In genomic region chr16:58661199-58661830, GRCh38 we compare ENCODE assay signal across 8 cellular contexts. TPM values are rescaled to one million over a fixed set of nuclear protein-coding genes. Genes with fewer than 3 reads are reported as not detected.
DNase-seq lines count a peak whose midpoint lies in the region; ATAC-seq, FAIRE-seq and TF ChIP-seq lines count a peak whose summit lies in the region.

No MANE protein-coding gene starts in this region.

- H3K27ac Mint-ChIP-seq in activated CD4-positive, alpha-beta memory T cell treated with anti-CD3 and anti-CD28 coated beads for 36 hours = no peak overlapping the region
- H3K27ac Mint-ChIP-seq in activated CD4-positive, alpha-beta memory T cell treated with anti-CD3 and anti-CD28 coated beads, Interleukin-2, amount 10 ng/mL, durations not matched to agents 7 days and 5 days = no peak overlapping the region
- H3K27ac Mint-ChIP-seq in mesothelial cell of epicardium = no peak overlapping the region

- dilution Hi-C loops in endothelial cell of umbilical vein (cut with MboI; ENCODE audit: extremely low pct_ligation_motif_present, low sequenced_read_pairs) = no loop called here

- H3K79me2 ChIP-seq in GM23248 (ENCODE audit: insufficient read depth) (no peaks in the 10 kb centered on the region), endothelial cell of umbilical vein (ENCODE audit: control insufficient read depth, insufficient read depth, low read length) (no peaks in the 10 kb centered on the region)

- no peaks in the 10 kb centered on the region for H3K9me1 ChIP-seq in endothelial cell of umbilical vein (replicated peaks; ENCODE audit: control insufficient read depth, extremely low read depth, insufficient read depth, low read length)

- H3K36me3 ChIP-seq in GM23248 (ENCODE audit: low read depth) (no peaks in the 10 kb centered on the region), RWPE2 (ENCODE audit: low read depth) (no peaks in the 10 kb centered on the region), endothelial cell of umbilical vein (ENCODE audit: control insufficient read depth in 2 of 2, extremely low read depth in 1 of 2, insufficient read depth in 2 of 2, low read length in 2 of 2) (no peaks in the 10 kb centered on the region)

- 29 to 36% methylated on average over 12 of the region's 12 CpGs for WGBS in GM23248 (ENCODE audit: low coverage in 1 of 2, low lambda C conversion rate in 2 of 2, missing lambda C conversion rate in 2 of 2), 2 experiments

- POLR2A ChIA-PET in activated CD4-positive, alpha-beta memory T cell treated with anti-CD3 and anti-CD28 coated beads for 36 hours (lab: Charles Lee) = interaction anchor here (0.6 to 1.6 kb wide), 2 partner anchors 23 to 101 kb away, joined by 3 read pairs; partner anchors contain the start of gene SLC38A7
- POLR2A ChIA-PET in activated CD4-positive, alpha-beta memory T cell treated with anti-CD3 and anti-CD28 coated beads, Interleukin-2, amount 10 ng/mL, durations not matched to agents 7 days and 5 days (lab: Charles Lee) = interaction anchor here (0.6 kb wide), 1 partner anchor 41 kb away, joined by 3 read pairs; no protein-coding TSS in a partner anchor
- POLR2A ChIA-PET in endothelial cell of umbilical vein (lab: Charles Lee) = no interaction called here

- in situ Hi-C loops in GM23248 (cut with MboI) = loop anchor here (25.0 kb wide), 1 partner anchor 324 kb away; no protein-coding TSS in a partner anchor

- no peaks in the 10 kb centered on the region for H3K9me3 Mint-ChIP-seq in activated CD4-positive, alpha-beta memory T cell treated with anti-CD3 and anti-CD28 coated beads for 36 hours
- no peaks in the 10 kb centered on the region for H3K9me3 Mint-ChIP-seq in activated CD4-positive, alpha-beta memory T cell treated with anti-CD3 and anti-CD28 coated beads, Interleukin-2, amount 10 ng/mL, durations not matched to agents 7 days and 5 days
- H3K9me3 Mint-ChIP-seq in mesothelial cell of epicardium = no peaks in the 10 kb centered on the region

- H3K36me3 Mint-ChIP-seq in activated CD4-positive, alpha-beta memory T cell treated with anti-CD3 and anti-CD28 coated beads for 36 hours = no peaks in the 10 kb centered on the region
- H3K36me3 Mint-ChIP-seq in activated CD4-positive, alpha-beta memory T cell treated with anti-CD3 and anti-CD28 coated beads, Interleukin-2, amount 10 ng/mL, durations not matched to agents 7 days and 5 days (ENCODE audit: low read depth) = no peaks in the 10 kb centered on the region
- H3K36me3 Mint-ChIP-seq in mesothelial cell of epicardium = peaks cover 3% of the 10 kb centered on the region

- CTCF ChIA-PET in activated CD4-positive, alpha-beta memory T cell treated with anti-CD3 and anti-CD28 coated beads for 36 hours (lab: Charles Lee) = interaction anchor here (0.7 to 1.8 kb wide), 7 partner anchors 31 to 325 kb away, joined by 3 to 6 read pairs (median 5); no protein-coding TSS in a partner anchor
- CTCF ChIA-PET in activated CD4-positive, alpha-beta memory T cell treated with anti-CD3 and anti-CD28 coated beads, Interleukin-2, amount 10 ng/mL, durations not matched to agents 7 days and 5 days (lab: Charles Lee) = interaction anchor here (0.6 to 1.8 kb wide), 6 partner anchors 115 to 692 kb away, joined by 3 to 14 read pairs (median 4); no protein-coding TSS in a partner anchor
- CTCF ChIA-PET in endothelial cell of umbilical vein (lab: Charles Lee) = interaction anchor here (0.6 to 7.6 kb wide), 35 partner anchors 8 to 362 kb away, joined by 3 to 64 read pairs (median 4); partner anchors contain the start of genes NDRG4 and SLC38A7

- peak; percentile 14 for DNase-seq in activated CD4-positive, alpha-beta memory T cell treated with anti-CD3 and anti-CD28 coated beads for 36 hours
- no peak for DNase-seq in activated CD4-positive, alpha-beta memory T cell treated with anti-CD3 and anti-CD28 coated beads, Interleukin-2, amount 10 ng/mL, durations not matched to agents 7 days and 5 days
- DNase-seq in GM23248 (peak; percentile 95), RWPE2 (ENCODE audit: low spot score) (no peak), endothelial cell of umbilical vein (ENCODE audit: low read depth, low spot score) (peak; percentile 81), mesothelial cell of epicardium (ENCODE audit: low spot score in 2 of 2, unreplicated experiment in 2 of 2) (no peak)

- no peaks in the 10 kb centered on the region for H3K9me2 ChIP-seq in GM23248 (ENCODE audit: insufficient read depth)

- H3F3A ChIP-seq in GM23248 (ENCODE audit: insufficient read depth) = no peaks in the 10 kb centered on the region

- FAIRE-seq in endothelial cell of umbilical vein (lab: Jason Lieb, UNC) = peak; percentile 97

- intact Hi-C loops in activated CD4-positive, alpha-beta memory T cell treated with anti-CD3 and anti-CD28 coated beads for 36 hours (cut with micrococcal nuclease) = loop anchor here (1.0 to 10.0 kb wide), 2 partner anchors 149 to 327 kb away; no protein-coding TSS in a partner anchor
- intact Hi-C loops in endothelial cell of umbilical vein (cut with micrococcal nuclease) = loop anchor here (1.0 to 5.0 kb wide), 5 partner anchors 95 to 364 kb away; partner anchors contain the start of gene PRSS54

- peaks cover 4% of the 10 kb centered on the region; the same call in 1 of the 2 replicates for H3K4me1 ChIP-seq in GM23248 (ENCODE audit: insufficient read depth)
- no peaks in the 10 kb centered on the region for H3K4me1 ChIP-seq in RWPE2 (ENCODE audit: insufficient read depth, poor library complexity, severe bottlenecking)
- no peaks in the 10 kb centered on the region for H3K4me1 ChIP-seq in endothelial cell of umbilical vein (ENCODE audit: control insufficient read depth, extremely low read depth, insufficient read depth, low read length)

- TF ChIP-seq CTCF in LNCAP (IDR thresholded peaks at IDR 0.05) (peak; percentile 77), RWPE2 (IDR thresholded peaks at IDR 0.05; ENCODE audit: poor library complexity, severe bottlenecking) (peak; percentile 81), endothelial cell of umbilical vein (IDR thresholded peaks at IDR 0.05; ENCODE audit: extremely low read depth in 1 of 2, insufficient read depth in 1 of 2, low read depth in 1 of 2, low read length in 2 of 2) (peak; percentile 55 to 65), mesothelial cell of epicardium (IDR thresholded peaks at IDR 0.05; ENCODE audit: unreplicated experiment) (peak; percentile 26)

- H3K27me3 ChIP-seq in GM23248 (replicated peaks; ENCODE audit: insufficient read depth) (no peaks in the 10 kb centered on the region), RWPE2 (ENCODE audit: insufficient read depth, poor library complexity, severe bottlenecking) (no peaks in the 10 kb centered on the region), endothelial cell of umbilical vein (ENCODE audit: control insufficient read depth in 2 of 2, insufficient read depth in 2 of 2, low read length in 2 of 2) (no peaks in the 10 kb centered on the region)

- peak overlapping the region; percentile 8 for H3K4me2 ChIP-seq in GM23248 (ENCODE audit: unreplicated experiment)
- H3K4me2 ChIP-seq in endothelial cell of umbilical vein (ENCODE audit: insufficient read depth, low read length) = no peak overlapping the region

- H3K4me1 Mint-ChIP-seq in activated CD4-positive, alpha-beta memory T cell treated with anti-CD3 and anti-CD28 coated beads for 36 hours (ENCODE audit: low read depth) = no peaks in the 10 kb centered on the region
- H3K4me1 Mint-ChIP-seq in activated CD4-positive, alpha-beta memory T cell treated with anti-CD3 and anti-CD28 coated beads, Interleukin-2, amount 10 ng/mL, durations not matched to agents 7 days and 5 days = no peaks in the 10 kb centered on the region
- H3K4me1 Mint-ChIP-seq in mesothelial cell of epicardium = peaks cover 3% of the 10 kb centered on the region

- no peak overlapping the region for H3K9ac ChIP-seq in GM23248
- no peak overlapping the region for H3K9ac ChIP-seq in endothelial cell of umbilical vein (replicated peaks; ENCODE audit: extremely low read depth, insufficient read depth, low read length)

- H3K9me3 ChIP-seq in GM23248 (ENCODE audit: low read depth) (no peaks in the 10 kb centered on the region), RWPE2 (ENCODE audit: severe bottlenecking) (no peaks in the 10 kb centered on the region), endothelial cell of umbilical vein (replicated peaks; ENCODE audit: control insufficient read depth, insufficient read depth, low read length) (no peaks in the 10 kb centered on the region)

- H3K4me3 ChIP-seq in GM23248 = no peak overlapping the region
- H3K4me3 ChIP-seq in RWPE2 (ENCODE audit: severe bottlenecking) = no peak overlapping the region
- H3K4me3 ChIP-seq in endothelial cell of umbilical vein (replicated peaks in 1 of 3; ENCODE audit: insufficient read depth in 1 of 3, low read depth in 1 of 3, low read length in 3 of 3) = no peak overlapping the region

- no peaks in the 10 kb centered on the region for H3K27me3 Mint-ChIP-seq in activated CD4-positive, alpha-beta memory T cell treated with anti-CD3 and anti-CD28 coated beads for 36 hours
- H3K27me3 Mint-ChIP-seq in activated CD4-positive, alpha-beta memory T cell treated with anti-CD3 and anti-CD28 coated beads, Interleukin-2, amount 10 ng/mL, durations not matched to agents 7 days and 5 days = no peaks in the 10 kb centered on the region
- H3K27me3 Mint-ChIP-seq in mesothelial cell of epicardium (ENCODE audit: low read depth) = no peaks in the 10 kb centered on the region

- BruUV-seq in endothelial cell of umbilical vein (replicated peaks; lab: Mats Ljungman, UMichigan) = no TSS peak

- TF ChIP-seq POLR2A in endothelial cell of umbilical vein (IDR thresholded peaks at IDR 0.05; ENCODE audit: low read depth, low read length) = no peak

- ATAC-seq in RWPE2 (ENCODE audit: low read depth) (peak; percentile 97), HG03025 (IDR thresholded peaks at IDR 0.05; ENCODE audit: low FRiP score, unreplicated experiment) (no peak)

- H4K20me1 ChIP-seq in GM23248 (ENCODE audit: insufficient read depth) (no peaks in the 10 kb centered on the region), endothelial cell of umbilical vein (replicated peaks; ENCODE audit: control insufficient read depth, extremely low read depth, insufficient read depth, low read length) (no peaks in the 10 kb centered on the region)

- H3K4me3 Mint-ChIP-seq in activated CD4-positive, alpha-beta memory T cell treated with anti-CD3 and anti-CD28 coated beads for 36 hours = no peak overlapping the region
- no peak overlapping the region for H3K4me3 Mint-ChIP-seq in activated CD4-positive, alpha-beta memory T cell treated with anti-CD3 and anti-CD28 coated beads, Interleukin-2, amount 10 ng/mL, durations not matched to agents 7 days and 5 days
- H3K4me3 Mint-ChIP-seq in mesothelial cell of epicardium = no peak overlapping the region

- no peak overlapping the region for H2AFZ ChIP-seq in GM23248
- no peak overlapping the region for H2AFZ ChIP-seq in endothelial cell of umbilical vein (ENCODE audit: low read depth, low read length)

- no peak overlapping the region for H3K27ac ChIP-seq in GM23248
- H3K27ac ChIP-seq in RWPE2 (ENCODE audit: poor library complexity, severe bottlenecking) = no peak overlapping the region
- no peak overlapping the region for H3K27ac ChIP-seq in endothelial cell of umbilical vein (ENCODE audit: insufficient read depth, low read depth, low read length)

RNA-seq across cellular contexts. Expression of gene SLC38A7, which starts 23.3 kb away (rescaled TPM):
- total RNA-seq in activated CD4-positive, alpha-beta memory T cell treated with anti-CD3 and anti-CD28 coated beads for 36 hours = 1 to 10 TPM; 5.0 to 5.4 TPM
- 10 to 100 TPM; 10.5 to 11.4 TPM for total RNA-seq in activated CD4-positive, alpha-beta memory T cell treated with anti-CD3 and anti-CD28 coated beads, Interleukin-2, amount 10 ng/mL, durations not matched to agents 7 days and 5 days
- 16.1 and 21.2 TPM in 2 replicates for total RNA-seq in GM23248 (2014; rRNA removed; shearing (Covaris generic))
- polyA plus RNA-seq in GM23248 (2016; fragmentation: Nextera tagmentation; extraction: Ambion mirVana) = 19.2 and 20.2 TPM in 2 replicates
- total RNA-seq in endothelial cell of umbilical vein = 44.4 and 45.5 TPM in 2 replicates
- polyA plus RNA-seq in endothelial cell of umbilical vein = 33.2 and 40.0 TPM in 2 replicates
- 18.7 and 18.8 TPM in 2 replicates for polyA plus RNA-seq in endothelial cell of umbilical vein (2011; cell fraction: cytosol; rRNA removed)
- 49.6 and 64.1 TPM in 2 replicates for polyA plus RNA-seq in endothelial cell of umbilical vein (2011; cell fraction: nucleus; rRNA removed)
- polyA plus RNA-seq in endothelial cell of umbilical vein (2012) = 26.8 and 26.9 TPM in 2 replicates
- 57.1 and 59.2 TPM in 2 replicates for polyA minus RNA-seq in endothelial cell of umbilical vein
- polyA minus RNA-seq in endothelial cell of umbilical vein (2011; cell fraction: cytosol; rRNA and poly(A)+ RNA removed) = 16.6 TPM
- 37.0 and 44.5 TPM in 2 replicates for polyA minus RNA-seq in endothelial cell of umbilical vein (2011; cell fraction: nucleus; rRNA and poly(A)+ RNA removed)
- 29.0 to 33.0 TPM (median 29.8 TPM) in 3 replicates for total RNA-seq in mesothelial cell of epicardium

RNA-seq across cellular contexts. Expression of gene CNOT1, which starts 31.7 kb away (rescaled TPM):
- 100 to 1,000 TPM; 230 to 242 TPM for total RNA-seq in activated CD4-positive, alpha-beta memory T cell treated with anti-CD3 and anti-CD28 coated beads for 36 hours
- total RNA-seq in activated CD4-positive, alpha-beta memory T cell treated with anti-CD3 and anti-CD28 coated beads, Interleukin-2, amount 10 ng/mL, durations not matched to agents 7 days and 5 days = 100 to 1,000 TPM; 226 to 236 TPM
- 82.8 and 93.1 TPM in 2 replicates for total RNA-seq in GM23248 (2014; rRNA removed; shearing (Covaris generic))
- 35.5 and 35.6 TPM in 2 replicates for polyA plus RNA-seq in GM23248 (2016; fragmentation: Nextera tagmentation; extraction: Ambion mirVana)
- total RNA-seq in endothelial cell of umbilical vein = 150 and 151 TPM in 2 replicates
- polyA plus RNA-seq in endothelial cell of umbilical vein = 129 and 142 TPM in 2 replicates
- 115 and 122 TPM in 2 replicates for polyA plus RNA-seq in endothelial cell of umbilical vein (2011; cell fraction: cytosol; rRNA removed)
- 254 and 261 TPM in 2 replicates for polyA plus RNA-seq in endothelial cell of umbilical vein (2011; cell fraction: nucleus; rRNA removed)
- 101 and 128 TPM in 2 replicates for polyA plus RNA-seq in endothelial cell of umbilical vein (2012)
- polyA minus RNA-seq in endothelial cell of umbilical vein = 718 and 765 TPM in 2 replicates
- 315 TPM for polyA minus RNA-seq in endothelial cell of umbilical vein (2011; cell fraction: cytosol; rRNA and poly(A)+ RNA removed)
- polyA minus RNA-seq in endothelial cell of umbilical vein (2011; cell fraction: nucleus; rRNA and poly(A)+ RNA removed) = 289 and 426 TPM in 2 replicates
- total RNA-seq in mesothelial cell of epicardium = 194 to 213 TPM (median 204 TPM) in 3 replicates

Comparison
In these comparisons a context has a peak if more than half of its experiments do, and no peak if none do; other contexts are left out.
1. DNase-seq: peak in activated CD4-positive, alpha-beta memory T cell treated with anti-CD3 and anti-CD28 coated beads for 36 hours (single experiment), GM23248 (single experiment) and endothelial cell of umbilical vein (single experiment); none in activated CD4-positive, alpha-beta memory T cell treated with anti-CD3 and anti-CD28 coated beads, Interleukin-2, amount 10 ng/mL, durations not matched to agents 7 days and 5 days (single experiment), RWPE2 (single experiment) and mesothelial cell of epicardium (0 of 2).
2. CTCF ChIP-seq: peak in every context shown above with its lines; median percentile 81 in RWPE2; 77 in LNCAP; 60 in endothelial cell of umbilical vein; 26 in mesothelial cell of epicardium.